Comparison of ENCODE assay signal across 9 cellular contexts in the genomic region with DNA sequence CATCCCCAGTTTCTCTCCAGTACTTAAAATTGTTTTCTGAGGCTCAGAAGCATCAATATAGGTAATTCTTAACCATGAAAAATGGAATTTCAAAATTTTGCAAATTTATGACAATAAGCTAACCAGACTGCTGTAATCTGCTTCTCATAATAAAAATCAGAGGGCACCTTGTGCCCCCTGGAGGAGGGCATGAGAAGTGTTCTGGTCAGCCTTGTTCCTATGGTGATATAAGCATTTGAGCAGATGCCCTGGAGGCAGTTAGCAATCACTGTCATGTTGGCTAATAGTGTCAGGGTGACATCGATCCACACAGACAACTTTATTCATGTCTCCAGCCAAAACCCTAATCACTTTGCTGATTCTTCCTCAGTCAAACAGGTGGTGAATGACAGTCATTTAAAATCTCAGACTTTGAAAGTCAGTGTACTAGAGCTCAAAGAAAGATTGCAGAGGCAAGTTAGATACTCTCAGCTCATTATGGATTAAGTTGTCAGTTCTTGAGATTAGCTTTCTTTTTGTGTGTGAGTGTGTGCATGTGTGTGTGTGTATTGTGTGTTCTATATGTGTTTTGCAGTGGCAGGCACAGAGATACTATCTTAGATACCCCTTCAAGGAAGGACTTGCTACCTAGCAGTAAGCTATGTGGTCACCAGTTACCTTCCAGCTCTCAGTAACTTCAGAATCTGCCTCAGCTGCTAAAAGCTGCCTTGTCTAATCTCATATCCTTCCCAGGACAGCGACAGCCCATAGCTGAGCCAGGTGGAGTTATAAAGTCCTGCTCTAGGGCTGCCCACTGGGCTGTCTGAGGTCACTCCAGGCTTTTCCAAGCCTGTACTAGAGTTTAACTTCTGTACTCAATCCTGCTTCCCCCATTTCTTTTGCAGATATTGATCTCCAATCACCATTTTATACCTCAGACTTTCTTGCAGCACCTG.
DNase-seq lines count a peak whose midpoint lies in the region; ATAC-seq and TF ChIP-seq lines count a peak whose summit lies in the region.
"Had no signal": no experiment of that assay in that cellular context is flagged by ENCODE, and none has a peak within 500 bp of the region (broad histone marks: within the 10 kb centered on the region; RNA-seq: fewer than 3 reads in every experiment).

No MANE protein-coding gene starts in this region.

- no peaks in the 10 kb centered on the region for H3K36me3 Mint-ChIP-seq in activated T-helper 1 cell treated with anti-CD3 and anti-CD28 coated beads, Interleukin-12 subunit alpha, Interleukin-12 subunit beta, Interleukin-2, Interleukin-4 antibody, amounts not matched to agents 30 ng/mL and 10 ng/mL and 1 ng/mL, durations not matched to agents 14 hours and 24 hours and 36 hours (ENCODE audit: low read depth)

- no peak overlapping the region for H2BK20ac ChIP-seq in IMR-90 (ENCODE audit: low read depth, low read length)

- H3K27me3 ChIP-seq in IMR-90 (ENCODE audit: control insufficient read depth, insufficient read depth, low read length) = no peaks in the 10 kb centered on the region
- no peaks in the 10 kb centered on the region for H3K27me3 ChIP-seq in right lobe of liver
- no peaks in the 10 kb centered on the region for H3K27me3 ChIP-seq in tibial nerve
- H3K27me3 ChIP-seq: upper lobe of left lung had no signal

- H3K18ac ChIP-seq in IMR-90 (ENCODE audit: low read depth, low read length) = no peak overlapping the region

- no TSS peak for BruUV-seq in IMR-90 (replicated peaks; lab: Mats Ljungman, UMichigan)

- no peak overlapping the region for H2AK9ac ChIP-seq in IMR-90 (replicated peaks; ENCODE audit: low read depth, low read length, poor library complexity)

- no peaks in the 10 kb centered on the region for H3K79me1 ChIP-seq in IMR-90 (ENCODE audit: low read depth in 1 of 2, low read length in 2 of 2)

- H3K9me3 Mint-ChIP-seq in activated T-helper 1 cell treated with anti-CD3 and anti-CD28 coated beads, Interleukin-12 subunit alpha, Interleukin-12 subunit beta, Interleukin-2, Interleukin-4 antibody, amounts not matched to agents 30 ng/mL and 10 ng/mL and 1 ng/mL, durations not matched to agents 14 hours and 24 hours and 36 hours = no peaks in the 10 kb centered on the region

- no peak for TF ChIP-seq POLR2A in IMR-90 (IDR thresholded peaks at IDR 0.05; ENCODE audit: low read depth, low read length)
- TF ChIP-seq POLR2A in right lobe of liver (IDR thresholded peaks at IDR 0.05) = no peak
- no peak for TF ChIP-seq POLR2A in tibial nerve (IDR thresholded peaks at IDR 0.05)

- intact Hi-C loops in IMR-90 (cut with micrococcal nuclease) (loop anchor here (5.0 kb wide), 1 partner anchor 1513 kb away; no protein-coding TSS in a partner anchor), right lobe of liver (cut with DNase I) (no loop called here), posterior vena cava (cut with DNase I) (no loop called here)
- intact Hi-C loops in activated T-helper 1 cell treated with anti-CD3 and anti-CD28 coated beads, Interleukin-12 subunit alpha, Interleukin-12 subunit beta, Interleukin-2, Interleukin-4 antibody, amounts not matched to agents 30 ng/mL and 10 ng/mL and 1 ng/mL, durations not matched to agents 14 hours and 24 hours and 36 hours (cut with micrococcal nuclease) = no loop called here

- H4K20me1 ChIP-seq in IMR-90 (ENCODE audit: insufficient read depth, low read length) = no peaks in the 10 kb centered on the region

- H3K36me3 ChIP-seq in IMR-90 (ENCODE audit: control insufficient read depth, insufficient read depth, low read length) (no peaks in the 10 kb centered on the region), right lobe of liver (no peaks in the 10 kb centered on the region), tibial nerve (no peaks in the 10 kb centered on the region)
- H3K36me3 ChIP-seq: upper lobe of left lung had no signal

- no peak overlapping the region for H3K56ac ChIP-seq in IMR-90 (ENCODE audit: extremely low read depth, insufficient read depth, low read length)

- H3K9ac ChIP-seq in IMR-90 (ENCODE audit: low read depth, low read length) = no peak overlapping the region

- no peak overlapping the region for H3K4me2 ChIP-seq in IMR-90 (ENCODE audit: low read depth, low read length)

- no peaks in the 10 kb centered on the region for H3K9me3 ChIP-seq in IMR-90 (ENCODE audit: control insufficient read depth, insufficient read depth, low read length)
- no peaks in the 10 kb centered on the region for H3K9me3 ChIP-seq in right lobe of liver
- H3K9me3 ChIP-seq in tibial nerve = no peaks in the 10 kb centered on the region
- H3K9me3 ChIP-seq: upper lobe of left lung had no signal

- no peak overlapping the region for H2AFZ ChIP-seq in IMR-90 (replicated peaks; ENCODE audit: low read length, poor library complexity)

- no peak overlapping the region for H3K4ac ChIP-seq in IMR-90 (ENCODE audit: low read depth, low read length)

- peak; percentile 69 for TF ChIP-seq RAD21 in IMR-90 (IDR thresholded peaks at IDR 0.05; ENCODE audit: low read length)

- no peak overlapping the region for H4K91ac ChIP-seq in IMR-90 (ENCODE audit: insufficient read depth, low read depth, low read length)

- in situ Hi-C loops in IMR-90 (cut with MboI; ENCODE audit: low sequenced_read_pairs) = no loop called here

- no peak overlapping the region for H3K27ac Mint-ChIP-seq in activated T-helper 1 cell treated with anti-CD3 and anti-CD28 coated beads, Interleukin-12 subunit alpha, Interleukin-12 subunit beta, Interleukin-2, Interleukin-4 antibody, amounts not matched to agents 30 ng/mL and 10 ng/mL and 1 ng/mL, durations not matched to agents 14 hours and 24 hours and 36 hours

- dilution Hi-C loops in IMR-90 (cut with HindIII; ENCODE audit: low sequenced_read_pairs, unreplicated experiment) = no loop called here

- H2BK5ac ChIP-seq in IMR-90 (ENCODE audit: low read depth, low read length, poor library complexity, severe bottlenecking) = no peak overlapping the region

- H4K5ac ChIP-seq in IMR-90 (ENCODE audit: low read depth, low read length) = no peak overlapping the region

- no peak overlapping the region for H3K4me3 Mint-ChIP-seq in activated T-helper 1 cell treated with anti-CD3 and anti-CD28 coated beads, Interleukin-12 subunit alpha, Interleukin-12 subunit beta, Interleukin-2, Interleukin-4 antibody, amounts not matched to agents 30 ng/mL and 10 ng/mL and 1 ng/mL, durations not matched to agents 14 hours and 24 hours and 36 hours

- no peak overlapping the region for H3K4me3 ChIP-seq in IMR-90 (ENCODE audit: insufficient read depth, low read depth, low read length)
- H3K4me3 ChIP-seq in right lobe of liver = no peak overlapping the region
- H3K4me3 ChIP-seq in tibial nerve = no peak overlapping the region
- H3K4me3 ChIP-seq: upper lobe of left lung had no signal

- no peak overlapping the region for H3K14ac ChIP-seq in IMR-90 (replicated peaks; ENCODE audit: low read depth, low read length)

- WGBS in IMR-90 (ENCODE audit: extremely low coverage in 2 of 2, insufficient read length in 1 of 2), 2 experiments = no CpG with 5 or more reads among the region's 2 CpGs
- WGBS in right lobe of liver (ENCODE audit: insufficient coverage, low coverage, low lambda C conversion rate, missing lambda C conversion rate) = 21% methylated on average over 2 of the region's 2 CpGs
- 40 to 44% methylated on average over 2 of the region's 2 CpGs for WGBS in tibial nerve, 2 donors

- CTCF ChIA-PET in IMR-90 (lab: Yijun Ruan, JAX) = interaction anchor here (0.5 to 2.0 kb wide), 12 partner anchors 9 to 1123 kb away, joined by 3 to 7 read pairs (median 3); no protein-coding TSS in a partner anchor

- TF ChIP-seq EP300 in tibial nerve (IDR thresholded peaks at IDR 0.05) = no peak

- no peaks in the 10 kb centered on the region for H3K4me1 Mint-ChIP-seq in activated T-helper 1 cell treated with anti-CD3 and anti-CD28 coated beads, Interleukin-12 subunit alpha, Interleukin-12 subunit beta, Interleukin-2, Interleukin-4 antibody, amounts not matched to agents 30 ng/mL and 10 ng/mL and 1 ng/mL, durations not matched to agents 14 hours and 24 hours and 36 hours (ENCODE audit: low read depth)

- H3K9me1 ChIP-seq in IMR-90 (ENCODE audit: insufficient read depth, low read length) = no peaks in the 10 kb centered on the region

- H4K8ac ChIP-seq in IMR-90 (ENCODE audit: low read depth in 2 of 2, low read length in 2 of 2) = no peak overlapping the region

- no peak overlapping the region for H3K27ac ChIP-seq in IMR-90 (ENCODE audit: insufficient read depth, low read length)
- no peak overlapping the region for H3K27ac ChIP-seq in right lobe of liver
- H3K27ac ChIP-seq in tibial nerve = no peak overlapping the region
- H3K27ac ChIP-seq: upper lobe of left lung had no signal

- H2BK15ac ChIP-seq in IMR-90 (ENCODE audit: low read depth, low read length) = no peak overlapping the region

- H2BK120ac ChIP-seq in IMR-90 (ENCODE audit: low read depth, low read length) = no peak overlapping the region

- ATAC-seq in IMR-90 (ENCODE audit: low read depth) (peak; percentile 92), right lobe of liver (peak; percentile 33 to 49 (median 36)), GM18873 (IDR thresholded peaks at IDR 0.05; ENCODE audit: low FRiP score, unreplicated experiment) (no peak)

- POLR2A ChIA-PET in IMR-90 (lab: Charles Lee; ENCODE audit: unreplicated experiment) = no interaction called here

- peak; percentile 45 for DNase-seq in EL
- DNase-seq in IMR-90 = peak; percentile 47
- DNase-seq in T1000 (lab: John Stamatoyannopoulos, UW) = peak; percentile 27
- no peak for DNase-seq in right lobe of liver
- DNase-seq in tibial nerve (ENCODE audit: low spot score in 2 of 2) = no peak
- no peak for DNase-seq in posterior vena cava (ENCODE audit: low spot score)
- no peak for DNase-seq in activated T-helper 1 cell treated with anti-CD3 and anti-CD28 coated beads, Interleukin-12 subunit alpha, Interleukin-12 subunit beta, Interleukin-2, Interleukin-4 antibody, amounts not matched to agents 30 ng/mL and 10 ng/mL and 1 ng/mL, durations not matched to agents 14 hours and 24 hours and 36 hours (ENCODE audit: low spot score)
- DNase-seq: upper lobe of left lung had no signal

- no peak overlapping the region for H3K23ac ChIP-seq in IMR-90 (ENCODE audit: low read depth, low read length)

- no peaks in the 10 kb centered on the region for H3K27me3 Mint-ChIP-seq in activated T-helper 1 cell treated with anti-CD3 and anti-CD28 coated beads, Interleukin-12 subunit alpha, Interleukin-12 subunit beta, Interleukin-2, Interleukin-4 antibody, amounts not matched to agents 30 ng/mL and 10 ng/mL and 1 ng/mL, durations not matched to agents 14 hours and 24 hours and 36 hours (ENCODE audit: insufficient read depth)

- H3K4me1 ChIP-seq in IMR-90 (ENCODE audit: control insufficient read depth, insufficient read depth, low read length) (no peaks in the 10 kb centered on the region), right lobe of liver (no peaks in the 10 kb centered on the region), tibial nerve (peaks cover 0 to 10% (median 0%) of the 10 kb centered on the region in 4 donors)
- H3K4me1 ChIP-seq: upper lobe of left lung had no signal

- H2AK5ac ChIP-seq in IMR-90 (ENCODE audit: low read depth, low read length) = no peak overlapping the region

- TF ChIP-seq CTCF in IMR-90 (conservative IDR thresholded peaks at IDR 0.05; ENCODE audit: low read depth, low read length) (peak; percentile 70), right lobe of liver (IDR thresholded peaks at IDR 0.05) (peak in 2 of 4 donors; percentile 25 to 36), tibial nerve (IDR thresholded peaks at IDR 0.05) (no peak)

TF ChIP-seq in IMR-90, 13 proteins besides CTCF, POLR2A, EP300 and RAD21 (continues in another document):
- no peak for TF ChIP-seq CEBPB (IDR thresholded peaks at IDR 0.05; ENCODE audit: low read depth, low read length)

Comparison
In these comparisons a context has a peak if more than half of its experiments do, and no peak if none do; other contexts are left out.
1. DNase-seq: peak in EL (single experiment), IMR-90 (single experiment) and T1000 (single experiment); none in right lobe of liver (0 of 3), tibial nerve (0 of 2), posterior vena cava (single experiment) and activated T-helper 1 cell treated with anti-CD3 and anti-CD28 coated beads, Interleukin-12 subunit alpha, Interleukin-12 subunit beta, Interleukin-2, Interleukin-4 antibody, amounts not matched to agents 30 ng/mL and 10 ng/mL and 1 ng/mL, durations not matched to agents 14 hours and 24 hours and 36 hours (single experiment).